20 cellular contexts compared by ENCODE assay signal in genomic region chr12:28425531-28425930, GRCh38.
DNase-seq lines count a peak whose midpoint lies in the region; ATAC-seq, FAIRE-seq and TF ChIP-seq lines count a peak whose summit lies in the region.
"Had no signal": no experiment of that assay in that cellular context is flagged by ENCODE, and none has a peak within 500 bp of the region (broad histone marks: within the 10 kb centered on the region; RNA-seq: fewer than 3 reads in every experiment).

No MANE protein-coding gene starts in this region.

- H3K4me3 Mint-ChIP-seq in type B pancreatic cell, result no peak overlapping the region
- H3K4me3 Mint-ChIP-seq in activated naive CD4-positive, alpha-beta T cell treated with anti-CD3 and anti-CD28 coated beads, Interleukin-2, amount 10 ng/mL, durations not matched to agents 7 days and 5 days, result no peak overlapping the region
- H3K4me3 Mint-ChIP-seq: activated CD4-positive, alpha-beta T cell treated with anti-CD3 and anti-CD28 coated beads, Interleukin-2, amount 10 ng/mL, durations not matched to agents 7 days and 5 days; dendritic cell treated with granulocyte-macrophage colony-stimulating factor and Interleukin-4, amounts not matched to agents 40 ng/mL and 50 ng/mL, for 4 days; stimulated activated naive CD8-positive, alpha-beta T cell treated with anti-CD3 and anti-CD28 coated beads, Interleukin-15, Interleukin-2, amounts not matched to agents 100 ng/mL and 50 ng/mL, for 24 hours had no signal

- H3K9me3 ChIP-seq in left ventricle myocardium inferior (replicated peaks) (no peaks in the 10 kb centered on the region), endothelial cell of umbilical vein (replicated peaks; ENCODE audit: control insufficient read depth, insufficient read depth, low read length) (no peaks in the 10 kb centered on the region)
- H3K9me3 ChIP-seq: lower lobe of right lung, neutrophil had no signal

- DNase-seq in left ventricle myocardium inferior (no peak), cardiac septum (ENCODE audit: low spot score) (no peak), endothelial cell of umbilical vein (ENCODE audit: low read depth, low spot score) (no peak), type B pancreatic cell (ENCODE audit: extremely low spot score, unreplicated experiment) (no peak), activated gamma-delta T cell (lab: John Stamatoyannopoulos, UW) (no peak)
- no peak for DNase-seq in activated naive CD4-positive, alpha-beta T cell treated with anti-CD3 and anti-CD28 coated beads, Interleukin-2, amount 10 ng/mL, durations not matched to agents 7 days and 5 days
- DNase-seq: activated CD4-positive, alpha-beta T cell treated with anti-CD3 and anti-CD28 coated beads, Interleukin-2, amount 10 ng/mL, durations not matched to agents 7 days and 5 days; activated T-cell treated with anti-CD3 and anti-CD28 coated beads, Interleukin-2, amount 50 U/mL, for 48 hours; hypothalamus; lower lobe of right lung; MV-4-11; NCI-H2171 treated with DMSO at 0.1 percent for 48 hours; SIG-M5; T1000 had no signal

- TF ChIP-seq CTCF in left ventricle myocardium inferior (IDR thresholded peaks at IDR 0.05; ENCODE audit: borderline replicate concordance), result no peak
- no peak for TF ChIP-seq CTCF in endothelial cell of umbilical vein (IDR thresholded peaks at IDR 0.05; ENCODE audit: extremely low read depth in 1 of 2, insufficient read depth in 1 of 2, low read depth in 1 of 2, low read length in 2 of 2)
- TF ChIP-seq CTCF in type B pancreatic cell (conservative IDR thresholded peaks at IDR 0.05), result no peak

- H3K27me3 Mint-ChIP-seq in type B pancreatic cell, result no peaks in the 10 kb centered on the region
- H3K27me3 Mint-ChIP-seq in activated naive CD4-positive, alpha-beta T cell treated with anti-CD3 and anti-CD28 coated beads, Interleukin-2, amount 10 ng/mL, durations not matched to agents 7 days and 5 days, result no peaks in the 10 kb centered on the region
- H3K27me3 Mint-ChIP-seq: activated CD4-positive, alpha-beta T cell treated with anti-CD3 and anti-CD28 coated beads, Interleukin-2, amount 10 ng/mL, durations not matched to agents 7 days and 5 days; dendritic cell treated with granulocyte-macrophage colony-stimulating factor and Interleukin-4, amounts not matched to agents 40 ng/mL and 50 ng/mL, for 4 days; stimulated activated naive CD8-positive, alpha-beta T cell treated with anti-CD3 and anti-CD28 coated beads, Interleukin-15, Interleukin-2, amounts not matched to agents 100 ng/mL and 50 ng/mL, for 24 hours had no signal

- no peak overlapping the region for H3K9ac ChIP-seq in endothelial cell of umbilical vein (replicated peaks; ENCODE audit: extremely low read depth, insufficient read depth, low read length)

- CTCF ChIA-PET in endothelial cell of umbilical vein (lab: Charles Lee), result interaction anchor here (0.7 to 0.9 kb wide), 2 partner anchors 10 to 19 kb away, joined by 3 to 4 read pairs; no protein-coding TSS in a partner anchor
- CTCF ChIA-PET in activated naive CD4-positive, alpha-beta T cell treated with anti-CD3 and anti-CD28 coated beads, Interleukin-2, amount 10 ng/mL, durations not matched to agents 7 days and 5 days (lab: Charles Lee), result no interaction called here

- no peaks in the 10 kb centered on the region for H3K36me3 ChIP-seq in left ventricle myocardium inferior
- H3K36me3 ChIP-seq in endothelial cell of umbilical vein (ENCODE audit: control insufficient read depth in 2 of 2, extremely low read depth in 1 of 2, insufficient read depth in 2 of 2, low read length in 2 of 2), result no peaks in the 10 kb centered on the region
- H3K36me3 ChIP-seq: lower lobe of right lung, neutrophil had no signal

- peak overlapping the region; percentile 69 for H3K4me2 ChIP-seq in endothelial cell of umbilical vein (ENCODE audit: insufficient read depth, low read length)

- peak overlapping the region; percentile 48 for H3K27ac Mint-ChIP-seq in type B pancreatic cell
- H3K27ac Mint-ChIP-seq in activated naive CD4-positive, alpha-beta T cell treated with anti-CD3 and anti-CD28 coated beads, Interleukin-2, amount 10 ng/mL, durations not matched to agents 7 days and 5 days, result no peak overlapping the region
- H3K27ac Mint-ChIP-seq: activated CD4-positive, alpha-beta T cell treated with anti-CD3 and anti-CD28 coated beads, Interleukin-2, amount 10 ng/mL, durations not matched to agents 7 days and 5 days; dendritic cell treated with granulocyte-macrophage colony-stimulating factor and Interleukin-4, amounts not matched to agents 40 ng/mL and 50 ng/mL, for 4 days; stimulated activated naive CD8-positive, alpha-beta T cell treated with anti-CD3 and anti-CD28 coated beads, Interleukin-15, Interleukin-2, amounts not matched to agents 100 ng/mL and 50 ng/mL, for 24 hours had no signal

- H3K4me1 Mint-ChIP-seq in type B pancreatic cell (ENCODE audit: unreplicated experiment), result no peaks in the 10 kb centered on the region
- no peaks in the 10 kb centered on the region for H3K4me1 Mint-ChIP-seq in activated naive CD4-positive, alpha-beta T cell treated with anti-CD3 and anti-CD28 coated beads, Interleukin-2, amount 10 ng/mL, durations not matched to agents 7 days and 5 days
- H3K4me1 Mint-ChIP-seq: activated CD4-positive, alpha-beta T cell treated with anti-CD3 and anti-CD28 coated beads, Interleukin-2, amount 10 ng/mL, durations not matched to agents 7 days and 5 days had no signal

- H3K36me3 Mint-ChIP-seq in type B pancreatic cell, result peaks cover 22% of the 10 kb centered on the region
- no peaks in the 10 kb centered on the region for H3K36me3 Mint-ChIP-seq in activated naive CD4-positive, alpha-beta T cell treated with anti-CD3 and anti-CD28 coated beads, Interleukin-2, amount 10 ng/mL, durations not matched to agents 7 days and 5 days

- no peak for FAIRE-seq in endothelial cell of umbilical vein (lab: Jason Lieb, UNC)

- intact Hi-C loops in left ventricle myocardium inferior (cut with micrococcal nuclease) (no loop called here), cardiac septum (cut with DNase I) (no loop called here), endothelial cell of umbilical vein (cut with micrococcal nuclease) (loop anchor here (5.0 kb wide), 1 partner anchor 537 kb away; no protein-coding TSS in a partner anchor)

- peaks cover 14% of the 10 kb centered on the region for H3K4me1 ChIP-seq in left ventricle myocardium inferior
- peaks cover 13% of the 10 kb centered on the region for H3K4me1 ChIP-seq in endothelial cell of umbilical vein (ENCODE audit: control insufficient read depth, extremely low read depth, insufficient read depth, low read length)
- H3K4me1 ChIP-seq: lower lobe of right lung had no signal

- no peaks in the 10 kb centered on the region for H3K79me2 ChIP-seq in endothelial cell of umbilical vein (ENCODE audit: control insufficient read depth, insufficient read depth, low read length)

- no peaks in the 10 kb centered on the region for H4K20me1 ChIP-seq in endothelial cell of umbilical vein (replicated peaks; ENCODE audit: control insufficient read depth, extremely low read depth, insufficient read depth, low read length)

- ATAC-seq in HG03159 (IDR thresholded peaks at IDR 0.05; ENCODE audit: unreplicated experiment) (peak; percentile 69), HG03039 (IDR thresholded peaks at IDR 0.05; ENCODE audit: unreplicated experiment) (no peak)

- no peak overlapping the region for H3K4me3 ChIP-seq in left ventricle myocardium inferior
- no peak overlapping the region for H3K4me3 ChIP-seq in endothelial cell of umbilical vein (replicated peaks in 1 of 3; ENCODE audit: insufficient read depth in 1 of 3, low read depth in 1 of 3, low read length in 3 of 3)
- H3K4me3 ChIP-seq: lower lobe of right lung had no signal

- peaks cover 1% of the 10 kb centered on the region for H3K9me1 ChIP-seq in endothelial cell of umbilical vein (replicated peaks; ENCODE audit: control insufficient read depth, extremely low read depth, insufficient read depth, low read length)

- H3K9me3 Mint-ChIP-seq in type B pancreatic cell, result peaks cover 5% of the 10 kb centered on the region
- no peaks in the 10 kb centered on the region for H3K9me3 Mint-ChIP-seq in activated naive CD4-positive, alpha-beta T cell treated with anti-CD3 and anti-CD28 coated beads, Interleukin-2, amount 10 ng/mL, durations not matched to agents 7 days and 5 days
- H3K9me3 Mint-ChIP-seq: activated CD4-positive, alpha-beta T cell treated with anti-CD3 and anti-CD28 coated beads, Interleukin-2, amount 10 ng/mL, durations not matched to agents 7 days and 5 days had no signal

- no TSS peak for BruUV-seq in endothelial cell of umbilical vein (replicated peaks; lab: Mats Ljungman, UMichigan)

- H3K27me3 ChIP-seq in left ventricle myocardium inferior (ENCODE audit: low read depth) (no peaks in the 10 kb centered on the region), endothelial cell of umbilical vein (ENCODE audit: control insufficient read depth in 2 of 2, insufficient read depth in 2 of 2, low read length in 2 of 2) (no peaks in the 10 kb centered on the region)
- H3K27me3 ChIP-seq: neutrophil had no signal

- POLR2A ChIA-PET in endothelial cell of umbilical vein (lab: Charles Lee), result no interaction called here

- H3K27ac ChIP-seq in left ventricle myocardium inferior (replicated peaks) (peak overlapping the region; percentile 48), endothelial cell of umbilical vein (ENCODE audit: insufficient read depth, low read depth, low read length) (peak overlapping the region; percentile 50)
- H3K27ac ChIP-seq: 22Rv1, lower lobe of right lung, neutrophil had no signal

- dilution Hi-C loops in endothelial cell of umbilical vein (cut with MboI; ENCODE audit: extremely low pct_ligation_motif_present, low sequenced_read_pairs), result no loop called here

- no peak for TF ChIP-seq POLR2A in endothelial cell of umbilical vein (IDR thresholded peaks at IDR 0.05; ENCODE audit: low read depth, low read length)

- peak overlapping the region; percentile 39 for H2AFZ ChIP-seq in endothelial cell of umbilical vein (ENCODE audit: low read depth, low read length)

TF ChIP-seq in endothelial cell of umbilical vein, 7 proteins besides CTCF, POLR2A, EP300 and RAD21:
- no peak for TF ChIP-seq POLR2AphosphoS5 (IDR thresholded peaks at IDR 0.05; ENCODE audit: insufficient read depth, low read depth, low read length)
- no peak for TF ChIP-seq EZH2 (IDR thresholded peaks at IDR 0.05; ENCODE audit: borderline replicate concordance, low read depth, low read length, severe bottlenecking)
- no peak for TF ChIP-seq FOS (IDR thresholded peaks at IDR 0.05; ENCODE audit: borderline replicate concordance, insufficient read depth, low read length)
- TF ChIP-seq JUN (IDR thresholded peaks at IDR 0.05; ENCODE audit: borderline replicate concordance, insufficient read depth, insufficient read length, low read depth), result no peak
- no peak for TF ChIP-seq MAX (IDR thresholded peaks at IDR 0.05; ENCODE audit: insufficient read depth, insufficient read length)
- no peak for TF ChIP-seq MYC (IDR thresholded peaks at IDR 0.05; ENCODE audit: low read depth, low read length)
- TF ChIP-seq GATA2 (IDR thresholded peaks at IDR 0.05; ENCODE audit: insufficient read depth, insufficient read length, low read depth, low read length), result no peak
